ENCODE assay signal across 8 cellular contexts in the genomic region with DNA sequence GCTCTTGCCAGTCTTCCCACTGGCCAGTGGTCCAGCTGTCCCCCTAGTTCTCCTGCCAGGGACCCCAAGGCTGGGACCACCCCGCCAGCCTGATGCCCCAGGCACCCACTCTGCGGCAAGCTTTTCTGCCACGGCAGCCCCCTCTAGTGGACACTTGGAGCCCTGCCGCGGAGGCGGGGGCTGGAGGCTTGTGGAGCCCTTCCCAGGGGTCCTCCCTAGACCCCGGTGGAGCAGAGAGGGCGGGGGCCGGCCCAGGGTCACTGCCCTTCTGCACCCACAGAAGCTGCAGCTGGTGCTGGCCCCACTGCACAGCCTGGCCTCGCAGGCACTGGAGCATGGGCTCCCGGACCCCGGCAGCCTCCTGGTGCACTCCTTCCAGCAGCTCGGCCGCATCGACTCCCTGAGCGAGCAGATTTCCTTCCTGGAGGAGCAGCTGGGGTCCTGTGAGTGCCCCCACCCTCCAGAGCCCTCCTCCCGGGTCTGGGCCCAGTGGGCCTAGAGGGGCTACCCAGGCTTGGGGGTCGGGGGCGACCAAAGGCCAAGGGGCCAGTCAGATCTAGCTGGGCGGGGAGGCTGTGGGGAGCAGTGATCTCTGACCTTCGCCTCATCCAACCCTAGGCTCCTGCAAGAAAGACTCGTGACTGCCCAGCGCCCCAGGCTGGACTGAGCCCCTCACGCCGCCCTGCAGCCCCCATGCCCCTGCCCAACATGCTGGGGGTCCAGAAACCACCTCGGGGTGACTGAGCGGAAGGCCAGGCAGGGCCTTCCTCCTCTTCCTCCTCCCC. TPM values are rescaled to one million over a fixed set of nuclear protein-coding genes. Genes with fewer than 3 reads are reported as not detected.
A peak's percentile ranks its signal among the peaks of the same experiment; 100 is the strongest.
DNase-seq lines count a peak whose midpoint lies in the region; ATAC-seq, FAIRE-seq and TF ChIP-seq lines count a peak whose summit lies in the region.

No MANE protein-coding gene starts in this region.

- H3K79me2 ChIP-seq in keratinocyte (ENCODE audit: control insufficient read depth, insufficient read depth, low read length), result no peaks in the 10 kb centered on the region

- no peak overlapping the region for H3K4me3 ChIP-seq in keratinocyte (ENCODE audit: control insufficient read depth in 2 of 3, extremely low read depth in 1 of 3, insufficient read depth in 2 of 3, low read depth in 1 of 3, low read length in 3 of 3)

- peaks cover 4% of the 10 kb centered on the region for H3K4me1 ChIP-seq in keratinocyte (ENCODE audit: control insufficient read depth, extremely low read depth, insufficient read depth, low read length)

- H4K20me1 ChIP-seq in keratinocyte (ENCODE audit: control insufficient read depth, extremely low read depth, insufficient read depth, low read length), result no peaks in the 10 kb centered on the region

- dilution Hi-C loops in keratinocyte (cut with MboI; ENCODE audit: extremely low pct_ligation_motif_present, low sequenced_read_pairs), result no loop called here

- ATAC-seq in GM21360 (IDR thresholded peaks at IDR 0.05; ENCODE audit: unreplicated experiment), result no peak

- FAIRE-seq in keratinocyte (lab: Jason Lieb, UNC), result no peak

- no peak overlapping the region for H3K27ac ChIP-seq in keratinocyte (ENCODE audit: control insufficient read depth, insufficient read depth, low read length)

- peaks cover 6 to 12% of the 10 kb centered on the region in 2 experiments for H3K36me3 ChIP-seq in keratinocyte (ENCODE audit: control insufficient read depth in 2 of 2, extremely low read depth in 1 of 2, insufficient read depth in 2 of 2, low read length in 2 of 2)

- no peaks in the 10 kb centered on the region for H3K9me3 ChIP-seq in keratinocyte (ENCODE audit: control insufficient read depth, low read depth, low read length)

- TF ChIP-seq CTCF in keratinocyte (optimal IDR thresholded peaks at IDR 0.05 in 1 of 3, IDR thresholded peaks at IDR 0.05 in 1 of 3, conservative IDR thresholded peaks at IDR 0.05 in 1 of 3; ENCODE audit: extremely low read depth in 1 of 3, insufficient read depth in 2 of 3, low read length in 3 of 3), result peak in 2 of 3 experiments; percentile 58 to 91

- peaks cover 17% of the 10 kb centered on the region for H3K27me3 ChIP-seq in keratinocyte (ENCODE audit: control insufficient read depth, extremely low read depth, insufficient read depth, low read length)

- DNase-seq in ELF-1 (ENCODE audit: low read depth, low spot score), result peak; percentile 55
- peak; percentile 55 for DNase-seq in NCI-H69 (lab: John Stamatoyannopoulos, UW)
- peak; percentile 81 for DNase-seq in activated effector memory CD4-positive, alpha-beta T cell treated with anti-CD3 and anti-CD28 coated beads, Interleukin-2, amount 50 U/mL, for 16 hours
- DNase-seq in keratinocyte (ENCODE audit: low read depth, low spot score), result no peak
- peak; percentile 11 for DNase-seq in stimulated activated naive CD4-positive, alpha-beta T cell treated with Interleukin-2 at 50 U/mL for 16 hours (lab: John Stamatoyannopoulos, UW)
- no peak for DNase-seq in NCI-H526 treated with DMSO at 0.1 percent for 48 hours (lab: John Stamatoyannopoulos, UW)
- DNase-seq in H4 (ENCODE audit: low spot score), result no peak

- H3K9ac ChIP-seq in keratinocyte (ENCODE audit: control insufficient read depth, extremely low read depth, insufficient read depth, low read length), result no peak overlapping the region

- no peak overlapping the region for H3K4me2 ChIP-seq in keratinocyte (ENCODE audit: control insufficient read depth, extremely low read depth, insufficient read depth, low read depth, low read length)

- H3K9me1 ChIP-seq in keratinocyte (ENCODE audit: control insufficient read depth, extremely low read depth, insufficient read depth, low read length), result no peaks in the 10 kb centered on the region

- no peak overlapping the region for H2AFZ ChIP-seq in keratinocyte (ENCODE audit: control insufficient read depth, low read length)

RNA-seq across cellular contexts. Expression of a gene that starts 9.1 kb away (rescaled TPM):
- 4.2 to 10.5 TPM (median 6.2 TPM) in 3 replicates for polyA plus RNA-seq in keratinocyte
- polyA plus RNA-seq in keratinocyte (2011; ENCODE audit: low read depth), result 1.0 TPM
- 3.9 and 15.7 TPM in 2 replicates for polyA plus RNA-seq in keratinocyte (2011; cell fraction: cytosol; rRNA removed)
- 7.2 and 12.3 TPM in 2 replicates for polyA plus RNA-seq in keratinocyte (2011; cell fraction: nucleus; rRNA removed)
- polyA plus RNA-seq in keratinocyte (2012; ENCODE audit: low replicate concordance), result 2.4 and 10.1 TPM in 2 replicates
- 1.3 to 4.1 TPM (median 2.7 TPM) in 3 replicates for polyA minus RNA-seq in keratinocyte
- 16.3 TPM for polyA minus RNA-seq in keratinocyte (2011; cell fraction: cytosol; rRNA and poly(A)+ RNA removed)
- polyA minus RNA-seq in keratinocyte (2011; cell fraction: nucleus; rRNA and poly(A)+ RNA removed), result 4.7 and 7.5 TPM in 2 replicates
- 60.2 and 76.5 TPM in 2 replicates for total RNA-seq in H4 (2014; rRNA removed; shearing (Covaris generic))

RNA-seq across cellular contexts. Expression of a gene that starts 15.4 kb away (rescaled TPM):
- polyA plus RNA-seq in keratinocyte, result 26.5 to 35.5 TPM (median 34.7 TPM) in 3 replicates
- 3.0 TPM for polyA plus RNA-seq in keratinocyte (2011; ENCODE audit: low read depth)
- polyA plus RNA-seq in keratinocyte (2011; cell fraction: cytosol; rRNA removed), result 32.9 and 44.3 TPM in 2 replicates
- 32.8 and 43.6 TPM in 2 replicates for polyA plus RNA-seq in keratinocyte (2011; cell fraction: nucleus; rRNA removed)
- 20.3 and 38.1 TPM in 2 replicates for polyA plus RNA-seq in keratinocyte (2012; ENCODE audit: low replicate concordance)
- polyA minus RNA-seq in keratinocyte, result 22.2 to 51.8 TPM (median 23.8 TPM) in 3 replicates
- 60.4 TPM for polyA minus RNA-seq in keratinocyte (2011; cell fraction: cytosol; rRNA and poly(A)+ RNA removed)
- 17.6 and 20.6 TPM in 2 replicates for polyA minus RNA-seq in keratinocyte (2011; cell fraction: nucleus; rRNA and poly(A)+ RNA removed)
- 32.3 and 33.8 TPM in 2 replicates for total RNA-seq in H4 (2014; rRNA removed; shearing (Covaris generic))

RNA-seq across cellular contexts. Expression of a gene that starts 40.5 kb away (rescaled TPM):
- 0.03 to 0.26 TPM in 2 of 3 replicates, not detected in the other for polyA plus RNA-seq in keratinocyte
- polyA plus RNA-seq in keratinocyte (2011; ENCODE audit: low read depth), result not detected
- 0.05 and 0.17 TPM in 2 replicates for polyA plus RNA-seq in keratinocyte (2011; cell fraction: cytosol; rRNA removed)
- polyA plus RNA-seq in keratinocyte (2011; cell fraction: nucleus; rRNA removed), result 0.10 and 0.16 TPM in 2 replicates
- polyA plus RNA-seq in keratinocyte (2012; ENCODE audit: low replicate concordance), result 0.21 and 0.24 TPM in 2 replicates
- polyA minus RNA-seq in keratinocyte, result 0.13 to 0.20 TPM in 2 of 3 replicates, not detected in the other
- not detected for polyA minus RNA-seq in keratinocyte (2011; cell fraction: cytosol; rRNA and poly(A)+ RNA removed)
- polyA minus RNA-seq in keratinocyte (2011; cell fraction: nucleus; rRNA and poly(A)+ RNA removed), result 0.21 TPM in 1 of 2 replicates, not detected in the other
- 3.8 and 6.1 TPM in 2 replicates for total RNA-seq in H4 (2014; rRNA removed; shearing (Covaris generic))

Comparison
In these comparisons a context has a peak if more than half of its experiments do, and no peak if none do; other contexts are left out.
1. DNase-seq: peak in ELF-1 (single experiment), NCI-H69 (single experiment), activated effector memory CD4-positive, alpha-beta T cell treated with anti-CD3 and anti-CD28 coated beads, Interleukin-2, amount 50 U/mL, for 16 hours (single experiment) and stimulated activated naive CD4-positive, alpha-beta T cell treated with Interleukin-2 at 50 U/mL for 16 hours (single experiment); none in keratinocyte (single experiment), NCI-H526 treated with DMSO at 0.1 percent for 48 hours (single experiment) and H4 (single experiment).